ENCODE assay signal across 18 cellular contexts in the genomic region with DNA sequence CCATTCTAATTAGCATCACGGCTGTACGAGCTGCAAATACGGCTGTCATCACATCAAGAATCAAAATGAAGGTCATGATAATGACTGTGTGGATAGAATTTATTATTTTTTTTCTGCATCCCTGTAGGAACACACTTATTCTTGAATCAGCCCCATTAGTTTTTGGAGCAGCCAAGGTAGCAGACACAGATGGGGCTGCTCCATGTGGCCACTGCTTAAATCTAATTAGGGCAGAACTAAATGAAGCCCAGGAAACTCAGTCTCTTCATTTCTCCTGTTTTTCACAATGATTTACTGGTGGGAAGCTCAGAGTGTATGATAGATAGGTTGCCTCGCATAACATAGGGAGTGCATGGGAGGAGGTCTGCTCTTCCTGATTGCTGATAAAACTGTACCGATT.
"Had no signal": no experiment of that assay in that cellular context is flagged by ENCODE, and none has a peak within 500 bp of the region (broad histone marks: within the 10 kb centered on the region; RNA-seq: fewer than 3 reads in every experiment).

No MANE protein-coding gene starts in this region.

- H3K4me3 ChIP-seq: K562, SJSA1 had no signal

- H3K9me3 ChIP-seq: SJSA1 had no signal

- H3K4me2 ChIP-seq: KMS-11 had no signal

- H3K27ac ChIP-seq: HL-60, KMS-11, SJSA1 had no signal

- H3K9ac ChIP-seq: KMS-11 had no signal

- H3K36me3 ChIP-seq: SJSA1 had no signal

- H3K27me3 ChIP-seq: SJSA1 had no signal

- DNase-seq: Kasumi-1, MM.1S, NCI-H1092 treated with DMSO at 0.1 percent for 48 hours, NCI-H1436 treated with DMSO at 0.1 percent for 48 hours, NCI-H1694, NCI-H187 treated with DMSO at 0.1 percent for 48 hours, NCI-H2029 treated with DMSO at 0.1 percent for 48 hours, NCI-H2171 treated with DMSO at 0.1 percent for 48 hours, NCI-H2227 treated with DMSO at 0.1 percent for 48 hours, NCI-H526 treated with DMSO at 0.1 percent for 48 hours, NCI-H774, Right ventricle myocardium superior, RPMI8226, SIG-M5 had no signal
